ENCODE assay signal across 8 cellular contexts in genomic region chr5:2751592-2752021, GRCh38. TPM values are rescaled to one million over a fixed set of nuclear protein-coding genes. Genes with fewer than 3 reads are reported as not detected.
DNase-seq lines count a peak whose midpoint lies in the region; ATAC-seq and TF ChIP-seq lines count a peak whose summit lies in the region.

IRX2 (minus strand) TSS chr5:2751677; CDS start chr5:2751413, 264 bp downstream.

- TF ChIP-seq CTCF in natural killer cell (IDR thresholded peaks at IDR 0.05), result no peak

- no peak for DNase-seq in natural killer cell treated with Interleukin-12 subunit alpha and Interleukin-12 subunit beta and Interleukin-15 and Interleukin-18, amount 100 ng/mL, for 72 hours (ENCODE audit: low spot score)
- no peak for DNase-seq in natural killer cell
- peak in 43 of 56 donors; percentile 16 to 90 (median 54) for DNase-seq in amygdala (lab: John Stamatoyannopoulos, UW)
- DNase-seq in hypothalamus (lab: John Stamatoyannopoulos, UW), result peak in 46 of 51 donors; percentile 17 to 94 (median 81)
- DNase-seq in NOMO-1 (lab: John Stamatoyannopoulos, UW; ENCODE audit: unreplicated experiment in 2 of 2), result no peak
- no peak for DNase-seq in naive thymus-derived CD4-positive, alpha-beta T cell

- H3K9me3 Mint-ChIP-seq in natural killer cell treated with Interleukin-12 subunit alpha and Interleukin-12 subunit beta and Interleukin-15 and Interleukin-18, amount 100 ng/mL, for 72 hours, result no peaks in the 10 kb centered on the region
- no peaks in the 10 kb centered on the region for H3K9me3 Mint-ChIP-seq in natural killer cell
- no peaks in the 10 kb centered on the region for H3K9me3 Mint-ChIP-seq in stimulated activated memory B cell treated with anti-CD40 and anti-IgM and Interleukin-4, amounts not matched to agents 10 μg/mL and 1 μg/mL and 100 μg/mL, for 72 hours
- H3K9me3 Mint-ChIP-seq in naive thymus-derived CD4-positive, alpha-beta T cell, result peaks cover 0 to 13% (median 2%) of the 10 kb centered on the region in 11 donors

- peaks cover 0 to 2% of the 10 kb centered on the region in 2 donors for H3K27me3 ChIP-seq in naive thymus-derived CD4-positive, alpha-beta T cell (ENCODE audit: control insufficient read depth in 2 of 2, insufficient read depth in 2 of 2, low read length in 2 of 2)

- CTCF ChIA-PET in naive thymus-derived CD4-positive, alpha-beta T cell (lab: Charles Lee), result no interaction called here

- no peak within 1 kb of the TSS for H3K27ac ChIP-seq in naive thymus-derived CD4-positive, alpha-beta T cell (ENCODE audit: low read depth, low read length)

- H3K9me3 ChIP-seq in naive thymus-derived CD4-positive, alpha-beta T cell (ENCODE audit: control insufficient read depth in 2 of 3, low read length in 3 of 3), result no peaks in the 10 kb centered on the region

- POLR2A ChIA-PET in naive thymus-derived CD4-positive, alpha-beta T cell (lab: Charles Lee), result no interaction called here

- ATAC-seq in natural killer cell treated with Interleukin-12 subunit alpha and Interleukin-12 subunit beta and Interleukin-15 and Interleukin-18, amount 100 ng/mL, for 72 hours, result peak; percentile 8 to 61
- ATAC-seq in natural killer cell (no peak), GM21447 (IDR thresholded peaks at IDR 0.05; ENCODE audit: unreplicated experiment) (no peak)
- ATAC-seq in stimulated activated memory B cell treated with anti-CD40 and anti-IgM and Interleukin-4, amounts not matched to agents 10 μg/mL and 1 μg/mL and 100 μg/mL, for 72 hours, result no peak
- no peak for ATAC-seq in naive thymus-derived CD4-positive, alpha-beta T cell

- no peak within 1 kb of the TSS for H3K4me3 Mint-ChIP-seq in natural killer cell treated with Interleukin-12 subunit alpha and Interleukin-12 subunit beta and Interleukin-15 and Interleukin-18, amount 100 ng/mL, for 72 hours
- no peak within 1 kb of the TSS for H3K4me3 Mint-ChIP-seq in natural killer cell
- peak within 1 kb of the TSS; percentile 34 for H3K4me3 Mint-ChIP-seq in stimulated activated memory B cell treated with anti-CD40 and anti-IgM and Interleukin-4, amounts not matched to agents 10 μg/mL and 1 μg/mL and 100 μg/mL, for 72 hours
- H3K4me3 Mint-ChIP-seq in naive thymus-derived CD4-positive, alpha-beta T cell, result peak within 1 kb of the TSS in 4 of 10 donors; percentile 17 to 52 (median 26)

- H3K27me3 Mint-ChIP-seq in natural killer cell treated with Interleukin-12 subunit alpha and Interleukin-12 subunit beta and Interleukin-15 and Interleukin-18, amount 100 ng/mL, for 72 hours, result peaks cover 27 to 48% of the 10 kb centered on the region in 2 donors
- peaks cover 46 to 54% of the 10 kb centered on the region in 2 donors for H3K27me3 Mint-ChIP-seq in natural killer cell (ENCODE audit: low read depth in 2 of 2)
- peaks cover 71% of the 10 kb centered on the region for H3K27me3 Mint-ChIP-seq in stimulated activated memory B cell treated with anti-CD40 and anti-IgM and Interleukin-4, amounts not matched to agents 10 μg/mL and 1 μg/mL and 100 μg/mL, for 72 hours
- H3K27me3 Mint-ChIP-seq in naive thymus-derived CD4-positive, alpha-beta T cell, result peaks cover 52 to 62% (median 60%) of the 10 kb centered on the region in 5 donors

- peaks cover 0 to 5% of the 10 kb centered on the region in 2 donors for H3K4me1 Mint-ChIP-seq in natural killer cell treated with Interleukin-12 subunit alpha and Interleukin-12 subunit beta and Interleukin-15 and Interleukin-18, amount 100 ng/mL, for 72 hours (ENCODE audit: low read depth in 2 of 2)
- peaks cover 0 to 5% of the 10 kb centered on the region in 2 donors for H3K4me1 Mint-ChIP-seq in natural killer cell
- H3K4me1 Mint-ChIP-seq in stimulated activated memory B cell treated with anti-CD40 and anti-IgM and Interleukin-4, amounts not matched to agents 10 μg/mL and 1 μg/mL and 100 μg/mL, for 72 hours, result peaks cover 12% of the 10 kb centered on the region
- H3K4me1 Mint-ChIP-seq in naive thymus-derived CD4-positive, alpha-beta T cell, result peaks cover 11 to 27% (median 15%) of the 10 kb centered on the region in 7 donors

- no peaks in the 10 kb centered on the region for H3K36me3 ChIP-seq in naive thymus-derived CD4-positive, alpha-beta T cell (ENCODE audit: control insufficient read depth in 2 of 3, insufficient read depth in 3 of 3, low read length in 3 of 3)

- intact Hi-C loops in natural killer cell (cut with micrococcal nuclease), result no loop called here
- intact Hi-C loops in naive thymus-derived CD4-positive, alpha-beta T cell (cut with micrococcal nuclease), result no loop called here

- no peak within 1 kb of the TSS for H3K27ac Mint-ChIP-seq in natural killer cell treated with Interleukin-12 subunit alpha and Interleukin-12 subunit beta and Interleukin-15 and Interleukin-18, amount 100 ng/mL, for 72 hours
- H3K27ac Mint-ChIP-seq in natural killer cell, result no peak within 1 kb of the TSS
- no peak within 1 kb of the TSS for H3K27ac Mint-ChIP-seq in stimulated activated memory B cell treated with anti-CD40 and anti-IgM and Interleukin-4, amounts not matched to agents 10 μg/mL and 1 μg/mL and 100 μg/mL, for 72 hours
- H3K27ac Mint-ChIP-seq in naive thymus-derived CD4-positive, alpha-beta T cell, result peak within 1 kb of the TSS in 1 of 9 donors; percentile 69

- no peaks in the 10 kb centered on the region for H3K4me1 ChIP-seq in naive thymus-derived CD4-positive, alpha-beta T cell (ENCODE audit: control insufficient read depth in 2 of 2, insufficient read depth in 2 of 2, low read length in 2 of 2)

- no peak within 1 kb of the TSS for H3K4me3 ChIP-seq in naive thymus-derived CD4-positive, alpha-beta T cell (ENCODE audit: low read length)

- H3K36me3 Mint-ChIP-seq in natural killer cell treated with Interleukin-12 subunit alpha and Interleukin-12 subunit beta and Interleukin-15 and Interleukin-18, amount 100 ng/mL, for 72 hours, result peaks cover 5% of the 10 kb centered on the region
- no peaks in the 10 kb centered on the region for H3K36me3 Mint-ChIP-seq in natural killer cell
- peaks cover 5% of the 10 kb centered on the region for H3K36me3 Mint-ChIP-seq in stimulated activated memory B cell treated with anti-CD40 and anti-IgM and Interleukin-4, amounts not matched to agents 10 μg/mL and 1 μg/mL and 100 μg/mL, for 72 hours
- peaks cover 0 to 7% (median 0%) of the 10 kb centered on the region in 5 donors for H3K36me3 Mint-ChIP-seq in naive thymus-derived CD4-positive, alpha-beta T cell

RNA-seq across cellular contexts. Expression of gene IRX2, which starts in this region (rescaled TPM):
- not detected for total RNA-seq in natural killer cell treated with Interleukin-12 subunit alpha and Interleukin-12 subunit beta and Interleukin-15 and Interleukin-18, amount 100 ng/mL, for 72 hours
- total RNA-seq in natural killer cell, result not detected
- not detected for total RNA-seq in naive thymus-derived CD4-positive, alpha-beta T cell
- polyA plus RNA-seq in naive thymus-derived CD4-positive, alpha-beta T cell, result not detected

Comparison
In these comparisons a context has a peak if more than half of its experiments do, and no peak if none do; other contexts are left out.
1. Peak in ATAC-seq in natural killer cell treated with Interleukin-12 subunit alpha and Interleukin-12 subunit beta and Interleukin-15 and Interleukin-18, amount 100 ng/mL, for 72 hours; RNA of the gene not detected or under 1 TPM.
2. DNase-seq: peak in amygdala (43 of 56) and hypothalamus (46 of 51); none in natural killer cell treated with Interleukin-12 subunit alpha and Interleukin-12 subunit beta and Interleukin-15 and Interleukin-18, amount 100 ng/mL, for 72 hours (single experiment), natural killer cell (single experiment), NOMO-1 (0 of 2) and naive thymus-derived CD4-positive, alpha-beta T cell (0 of 9).